Comparison of ENCODE assay signal across 26 cellular contexts in the genomic region with DNA sequence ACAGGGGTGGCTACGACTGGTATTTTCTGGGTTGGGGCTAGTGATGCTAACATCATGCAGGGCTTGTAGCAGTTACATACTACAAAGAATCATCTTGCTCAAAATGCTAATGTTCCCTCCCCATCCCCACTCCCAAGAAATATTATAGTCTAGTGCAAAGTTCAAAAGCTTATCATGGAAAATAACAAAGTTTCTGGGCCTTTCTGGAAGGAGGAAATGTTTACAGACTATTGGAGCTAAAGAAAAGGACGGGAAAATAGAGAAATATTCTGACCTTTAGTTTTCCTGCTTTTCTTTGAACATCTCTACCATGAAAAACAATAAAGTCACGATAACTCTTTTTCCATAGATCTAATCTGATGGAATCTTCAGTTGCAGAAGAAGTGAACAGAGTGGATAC. TPM values are rescaled to one million over a fixed set of nuclear protein-coding genes. Genes with fewer than 3 reads are reported as not detected.
"Had no signal": no experiment of that assay in that cellular context is flagged by ENCODE, and none has a peak within 500 bp of the region (broad histone marks: within the 10 kb centered on the region; RNA-seq: fewer than 3 reads in every experiment).

No MANE protein-coding gene starts in this region.

- H3K9me3 ChIP-seq: esophagus muscularis mucosa, gastroesophageal sphincter, heart left ventricle, left lung, lower lobe of right lung, mucosa of descending colon had no signal

- H3K27me3 ChIP-seq: dorsolateral prefrontal cortex, esophagus muscularis mucosa, foreskin keratinocyte, gastroesophageal sphincter, heart left ventricle, left lung had no signal

- DNase-seq: dorsolateral prefrontal cortex; effector CD4-positive, alpha-beta T cell; effector memory CD4-positive, alpha-beta T cell; foreskin keratinocyte; heart left ventricle; hippocampal formation; left cardiac atrium; left lung; left ventricle myocardium superior; lower lobe of right lung; mesenchymal stem cell; mucosa of descending colon had no signal

- H3K4me3 ChIP-seq: coronary artery, dorsolateral prefrontal cortex, esophagus muscularis mucosa, gastroesophageal sphincter, heart left ventricle, left lung, lower lobe of right lung, mucosa of descending colon had no signal

- H3K27ac ChIP-seq: coronary artery, dorsolateral prefrontal cortex, esophagus muscularis mucosa, foreskin keratinocyte, gastroesophageal sphincter, heart left ventricle, left lung, lower lobe of right lung had no signal

- ATAC-seq: foreskin keratinocyte, heart left ventricle, left cardiac atrium, left lung, left ventricle myocardium superior, lower lobe of right lung had no signal

- H3K27ac Mint-ChIP-seq: mesothelial cell of epicardium had no signal

- FAIRE-seq: colon, frontal cortex, islet of Langerhans, keratinocyte had no signal

- H3K4me3 Mint-ChIP-seq: mesothelial cell of epicardium had no signal

- H3K4me1 ChIP-seq: esophagus muscularis mucosa, foreskin keratinocyte, gastroesophageal sphincter, heart left ventricle, left lung, lower lobe of right lung had no signal

RNA-seq across cellular contexts. Expression of a gene that starts 23.2 kb away (rescaled TPM):
- total RNA-seq: cerebellum, dermis blood vessel endothelial cell, esophagus muscularis mucosa, foreskin keratinocyte, gastroesophageal sphincter, heart left ventricle, kidney epithelial cell, left cardiac atrium, left ventricle myocardium superior, lower leg skin, lower lobe of right lung, lung microvascular endothelial cell, mesenteric fat pad, mesothelial cell of epicardium, mucosa of descending colon had no signal
- polyA plus RNA-seq: heart left ventricle had no signal
